9 cellular contexts compared by ENCODE assay signal in genomic region chr3:163936557-163936956, GRCh38.
"Had no signal": no experiment of that assay in that cellular context is flagged by ENCODE, and none has a peak within 500 bp of the region (broad histone marks: within the 10 kb centered on the region; RNA-seq: fewer than 3 reads in every experiment).

No MANE protein-coding gene starts in this region.

- H3K9me3 ChIP-seq: HAP-1 had no signal

- H3K36me3 ChIP-seq: HAP-1 had no signal

- FAIRE-seq: HepG2 had no signal

- H3K27ac ChIP-seq: GM23248, HL-60 had no signal

- DNase-seq: GM23248, GOT3, H7, HFFc6, KBM-7 had no signal

- ATAC-seq: HCT116, HepG2 had no signal

- H3K4me1 ChIP-seq: HAP-1 had no signal

- H3K4me3 ChIP-seq: GM23248, HAP-1 had no signal

- H3K9ac ChIP-seq: GM23248 had no signal

- H2AFZ ChIP-seq: GM23248 had no signal
